ENCODE assay signal across 4 cellular contexts in genomic region chr22:35491061-35491907, GRCh38. TPM values are rescaled to one million over a fixed set of nuclear protein-coding genes. Genes with fewer than 3 reads are reported as not detected.
"Had no signal": no experiment of that assay in that cellular context is flagged by ENCODE, and none has a peak within 500 bp of the region (broad histone marks: within the 10 kb centered on the region; RNA-seq: fewer than 3 reads in every experiment).

No MANE protein-coding gene starts in this region.

RNA-seq across cellular contexts. Expression of gene RASD2, which starts 49.3 kb away (rescaled TPM):
- total RNA-seq: dermis microvascular lymphatic vessel endothelial cell, lung microvascular endothelial cell, mesothelial cell of epicardium, neural crest cell had no signal
